ENCODE assay signal across 1 cellular context in genomic region chr6:150865406-150866146, GRCh38.
A peak's percentile ranks its signal among the peaks of the same experiment; 100 is the strongest.
TF ChIP-seq lines count a peak whose summit lies in the region.

Gene MTHFD1L, plus strand, starts transcription at chr6:150865702. Its CDS starts 121 bp downstream, at chr6:150865823.

TF ChIP-seq in K562, 482 proteins besides CTCF, POLR2A, EP300 and RAD21 (continued from another document):
- TF ChIP-seq ZBTB12 (CRISPR knock-in tag; IDR thresholded peaks at IDR 0.05) (peak; percentile 66; the same call in 1 of the 2 replicates), ZFP1 (CRISPR knock-in tag; IDR thresholded peaks at IDR 0.05) (no peak), LCOR (CRISPR knock-in tag; IDR thresholded peaks at IDR 0.05) (peak; percentile 42; the same call in 1 of the 2 replicates), GABPB2 (CRISPR knock-in tag; conservative IDR thresholded peaks at IDR 0.05) (no peak), ZNF140 (CRISPR knock-in tag; IDR thresholded peaks at IDR 0.05) (no peak), RNF2 (IDR thresholded peaks at IDR 0.05) (0 out of 2 replicates have a peak, but pooled peaks have one; percentile 31), E2F3 (CRISPR knock-in tag; IDR thresholded peaks at IDR 0.05) (peak; percentile 66), RBM15 (IDR thresholded peaks at IDR 0.05; ENCODE audit: insufficient read depth, low read length) (0 out of 2 replicates have a peak, but pooled peaks have one; percentile 20), SIN3B (IDR thresholded peaks at IDR 0.05; ENCODE audit: low read depth) (peak; percentile 7; the same call in 1 of the 2 replicates), ARID1B (IDR thresholded peaks at IDR 0.05) (0 out of 2 replicates have a peak, but pooled peaks have one; percentile 13), CC2D1A (IDR thresholded peaks at IDR 0.05) (no peak), MTA3 (IDR thresholded peaks at IDR 0.05; ENCODE audit: borderline replicate concordance) (peak; percentile 56), SREBF2 (CRISPR knock-in tag; IDR thresholded peaks at IDR 0.05) (no peak), CHD1 (IDR thresholded peaks at IDR 0.05; ENCODE audit: low read length) (no peak), NCOA4 (IDR thresholded peaks at IDR 0.05; ENCODE audit: partially characterized antibody) (no peak), ETS1 (conservative IDR thresholded peaks at IDR 0.05; ENCODE audit: control insufficient read depth, low read depth, low read length) (0 out of 2 replicates have a peak, but pooled peaks have one; percentile 26), KLF1 (tag; IDR thresholded peaks at IDR 0.05) (peak; percentile 52; the same call in 1 of the 2 replicates), NR2F6 (CRISPR knock-in tag; IDR thresholded peaks at IDR 0.05) (peak; percentile 45; the same call in 1 of the 2 replicates), MTA2 (IDR thresholded peaks at IDR 0.05; ENCODE audit: low read depth) (no peak), HMGN3 (IDR thresholded peaks at IDR 0.05; ENCODE audit: borderline replicate concordance, extremely low read depth, insufficient read length, low read depth, low read length) (peak; percentile 85), FOXA3 (CRISPR knock-in tag; conservative IDR thresholded peaks at IDR 0.05 in 1 of 2, IDR thresholded peaks at IDR 0.05 in 1 of 2) (peak in 1 of 2 experiments; percentile 45; a peak in 1 of 4 replicates), XRCC5 (IDR thresholded peaks at IDR 0.05; ENCODE audit: low read depth, low read length) (peak; percentile 44; the same call in 1 of the 2 replicates)
